Comparison of ENCODE assay signal across 15 cellular contexts in genomic region chr1:58741689-58742553, GRCh38.
"Had no signal": no experiment of that assay in that cellular context is flagged by ENCODE, and none has a peak within 500 bp of the region (broad histone marks: within the 10 kb centered on the region; RNA-seq: fewer than 3 reads in every experiment).

No MANE protein-coding gene starts in this region.

- ATAC-seq: activated T-cell treated with anti-CD3 and anti-CD28 coated beads, Interleukin-2, amount 50 U/mL, for 72 hours; heart right ventricle had no signal

- FAIRE-seq: frontal cortex, keratinocyte had no signal

- H3K36me3 ChIP-seq: ascending aorta, cardiac muscle cell, heart right ventricle, left ventricle myocardium inferior, neural progenitor cell, ovary, stomach, thoracic aorta had no signal

- DNase-seq: activated CD4-positive, alpha-beta memory T cell treated with anti-CD3 and anti-CD28 coated beads for 36 hours; activated CD4-positive, alpha-beta T cell treated with anti-CD3 and anti-CD28 coated beads for 1 hour; activated CD8-positive, alpha-beta memory T cell treated with anti-CD3 and anti-CD28 coated beads, Interleukin-2, amount 50 U/mL, for 4 hours; activated T-cell treated with anti-CD3 and anti-CD28 coated beads, Interleukin-2, amount 50 U/mL, for 72 hours; heart right ventricle; left ventricle myocardium inferior; ovary; stomach had no signal

- H3K9me3 ChIP-seq: ascending aorta, heart right ventricle, left ventricle myocardium inferior, ovary, stomach, thoracic aorta had no signal

- H3K4me3 ChIP-seq: ascending aorta, cardiac muscle cell, heart right ventricle, left ventricle myocardium inferior, neural progenitor cell, ovary, skin epidermis, stomach, thoracic aorta had no signal

- H3K27me3 ChIP-seq: ascending aorta, cardiac muscle cell, heart right ventricle, neural progenitor cell, ovary, stomach had no signal

- H3K27ac ChIP-seq: ascending aorta, cardiac muscle cell, heart right ventricle, left ventricle myocardium inferior, neural progenitor cell, ovary, skin epidermis, stomach, thoracic aorta had no signal
